In the genomic region with DNA sequence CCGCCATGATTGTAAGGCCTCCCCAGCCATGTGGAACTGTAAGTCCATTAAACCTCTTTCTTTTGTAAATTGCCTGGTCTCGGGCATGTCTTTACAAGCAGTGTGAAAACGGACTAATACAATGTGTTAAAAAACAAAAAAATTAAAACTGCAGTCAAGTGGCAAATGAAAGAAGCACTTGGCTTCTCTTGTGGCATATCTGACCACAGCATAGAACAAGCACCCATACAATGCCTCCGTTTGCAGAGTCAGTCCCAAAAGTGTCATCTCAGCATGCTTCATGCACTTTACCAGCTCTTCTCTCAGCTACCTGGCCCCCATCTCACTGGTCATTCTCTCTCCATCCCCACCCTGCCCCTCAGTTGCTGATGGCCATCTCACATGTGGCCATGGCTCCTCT, we compare ENCODE assay signal across 29 cellular contexts.
"Had no signal": no experiment of that assay in that cellular context is flagged by ENCODE, and none has a peak within 500 bp of the region (broad histone marks: within the 10 kb centered on the region; RNA-seq: fewer than 3 reads in every experiment).

No MANE protein-coding gene starts in this region.

- H3K27ac Mint-ChIP-seq: activated CD8-positive, alpha-beta T cell treated with anti-CD3 and anti-CD28 coated beads for 36 hours; activated naive CD4-positive, alpha-beta T cell treated with anti-CD3 and anti-CD28 coated beads, Interleukin-2, amount 10 ng/mL, durations not matched to agents 7 days and 5 days; activated T-cell treated with anti-CD3 and anti-CD28 coated beads, Interleukin-2, amount 50 U/mL, for 72 hours; activated T-helper 2 cell treated with anti-CD3 and anti-CD28 coated beads, Interferon-gamma antibody, Interleukin-2, Interleukin-4, amounts not matched to agents 10 μg/mL and 5 μg/mL and 100 μg/mL, durations not matched to agents 14 hours and 24 hours and 36 hours; IgD-negative memory B cell had no signal

- H3K27me3 ChIP-seq: ascending aorta, body of pancreas, SJCRH30 had no signal

- H3K27ac ChIP-seq: ascending aorta, body of pancreas, KMS-11, RWPE1, SJCRH30, VCaP had no signal

- H3K36me3 ChIP-seq: ascending aorta, SJCRH30 had no signal

- H3K36me3 Mint-ChIP-seq: activated naive CD4-positive, alpha-beta T cell treated with anti-CD3 and anti-CD28 coated beads, Interleukin-2, amount 10 ng/mL, durations not matched to agents 7 days and 5 days had no signal

- H3K9ac ChIP-seq: KMS-11, SK-N-SH had no signal

- H3K9me3 ChIP-seq: ascending aorta, body of pancreas, SJCRH30, SK-N-SH had no signal

- H3K4me3 ChIP-seq: ascending aorta, body of pancreas had no signal

- ATAC-seq: activated CD4-positive, CD25-positive, alpha-beta regulatory T cell treated with anti-CD3 and anti-CD28 coated beads, Interleukin-2, amount 50 U/mL, for 24 hours; activated CD8-positive, alpha-beta T cell treated with anti-CD3 and anti-CD28 coated beads for 36 hours; body of pancreas; Panc1 had no signal

- H3K4me1 Mint-ChIP-seq: activated naive CD4-positive, alpha-beta T cell treated with anti-CD3 and anti-CD28 coated beads, Interleukin-2, amount 10 ng/mL, durations not matched to agents 7 days and 5 days had no signal

- H3K4me3 Mint-ChIP-seq: activated CD8-positive, alpha-beta T cell treated with anti-CD3 and anti-CD28 coated beads for 36 hours; activated naive CD4-positive, alpha-beta T cell treated with anti-CD3 and anti-CD28 coated beads, Interleukin-2, amount 10 ng/mL, durations not matched to agents 7 days and 5 days had no signal

- DNase-seq: activated CD4-positive, alpha-beta T cell treated with anti-CD3 and anti-CD28 coated beads for 4 hours; activated CD8-positive, alpha-beta memory T cell treated with anti-CD3 and anti-CD28 coated beads, Interleukin-2, amount 50 U/mL, for 4 hours; activated CD8-positive, alpha-beta T cell treated with anti-CD3 and anti-CD28 coated beads for 36 hours; activated gamma-delta T cell treated with Interleukin-2 at 50 U/mL for 16 hours; activated naive CD4-positive, alpha-beta T cell treated with anti-CD3 and anti-CD28 coated beads, Interleukin-2, amount 10 ng/mL, durations not matched to agents 7 days and 5 days; activated T-cell treated with anti-CD3 and anti-CD28 coated beads, Interleukin-2, amount 50 U/mL, for 72 hours; amniotic stem cell; body of pancreas; NCI-H1092; NCI-H1417; NCI-H1930; NCI-H2107; NCI-H2171 treated with DMSO at 0.1 percent for 48 hours; NCI-H226; NCI-H526; NCI-H774; OCI-M1; Right ventricle myocardium superior; SJCRH30; SK-N-SH; T-helper 1 cell had no signal

- H3K4me2 ChIP-seq: SK-N-SH had no signal

- H3K27me3 Mint-ChIP-seq: activated CD8-positive, alpha-beta T cell treated with anti-CD3 and anti-CD28 coated beads for 36 hours had no signal

- H3K4me1 ChIP-seq: ascending aorta, SJCRH30 had no signal

- H3K9me3 Mint-ChIP-seq: activated CD8-positive, alpha-beta T cell treated with anti-CD3 and anti-CD28 coated beads for 36 hours; activated naive CD4-positive, alpha-beta T cell treated with anti-CD3 and anti-CD28 coated beads, Interleukin-2, amount 10 ng/mL, durations not matched to agents 7 days and 5 days; activated T-helper 2 cell treated with anti-CD3 and anti-CD28 coated beads, Interferon-gamma antibody, Interleukin-2, Interleukin-4, amounts not matched to agents 10 μg/mL and 5 μg/mL and 100 μg/mL, durations not matched to agents 14 hours and 24 hours and 36 hours had no signal
